Comparison of ENCODE assay signal across 24 cellular contexts in genomic region chr1:44245066-44245465, GRCh38. TPM values are rescaled to one million over a fixed set of nuclear protein-coding genes. Genes with fewer than 3 reads are reported as not detected.
DNase-seq lines count a peak whose midpoint lies in the region; ATAC-seq, FAIRE-seq and TF ChIP-seq lines count a peak whose summit lies in the region.
"Had no signal": no experiment of that assay in that cellular context is flagged by ENCODE, and none has a peak within 500 bp of the region (broad histone marks: within the 10 kb centered on the region; RNA-seq: fewer than 3 reads in every experiment).

No MANE protein-coding gene starts in this region.

- no peak overlapping the region for H2BK12ac ChIP-seq in neuronal stem cell (ENCODE audit: low read length)

- no peak overlapping the region for H3K4ac ChIP-seq in neuronal stem cell (ENCODE audit: low read length)

- H3K9me3 Mint-ChIP-seq in endodermal cell: no peaks in the 10 kb centered on the region
- H3K9me3 Mint-ChIP-seq: CD4-positive, alpha-beta memory T cell had no signal

- no peak overlapping the region for H2BK5ac ChIP-seq in neuronal stem cell (ENCODE audit: low read length)

- H3K36me3 ChIP-seq in HEK293 (ENCODE audit: control insufficient read depth in 2 of 2, insufficient read depth in 1 of 2, low read length in 2 of 2): peaks cover 0 to 64% of the 10 kb centered on the region in 2 experiments; a peak in 1 of 3 replicates
- peaks cover 27% of the 10 kb centered on the region for H3K36me3 ChIP-seq in endodermal cell (ENCODE audit: control insufficient read depth, insufficient read depth, low read length)
- peaks cover 3 to 28% of the 10 kb centered on the region in 2 donors for H3K36me3 ChIP-seq in neuronal stem cell (replicated peaks in 1 of 2; ENCODE audit: control insufficient read depth in 2 of 2, insufficient read depth in 2 of 2, low read length in 2 of 2)

- H3K9me3 ChIP-seq in HEK293 (ENCODE audit: control insufficient read depth, insufficient read depth, low read depth, low read length): no peaks in the 10 kb centered on the region
- no peaks in the 10 kb centered on the region for H3K9me3 ChIP-seq in endodermal cell (ENCODE audit: control insufficient read depth, low read length)
- H3K9me3 ChIP-seq in neuronal stem cell (replicated peaks in 1 of 2; ENCODE audit: control insufficient read depth in 2 of 2, insufficient read depth in 1 of 2, low read depth in 1 of 2, low read length in 2 of 2): no peaks in the 10 kb centered on the region

- H3K4me1 ChIP-seq in HEK293 (ENCODE audit: control insufficient read depth, insufficient read depth, low read length): no peaks in the 10 kb centered on the region; the same call in 1 of the 2 replicates
- H3K4me1 ChIP-seq in endodermal cell (ENCODE audit: control insufficient read depth, insufficient read depth, low read length): peaks cover 25% of the 10 kb centered on the region
- peaks cover 19 to 51% of the 10 kb centered on the region in 2 donors for H3K4me1 ChIP-seq in neuronal stem cell (ENCODE audit: control insufficient read depth in 2 of 2, insufficient read depth in 1 of 2, low read depth in 1 of 2, low read length in 2 of 2)

- no peak for TF ChIP-seq CTCF in HEK293 (tag by site-specific recombination; IDR thresholded peaks at IDR 0.05)
- no peak for TF ChIP-seq CTCF in endodermal cell (conservative IDR thresholded peaks at IDR 0.05)

- FAIRE-seq in GM12891 (lab: Jason Lieb, UNC): no peak
- FAIRE-seq: GM12878 had no signal

- H2AK5ac ChIP-seq in neuronal stem cell (ENCODE audit: low read depth, low read length): no peak overlapping the region

- no peaks in the 10 kb centered on the region for H3K27me3 Mint-ChIP-seq in endodermal cell (ENCODE audit: insufficient read depth)
- H3K27me3 Mint-ChIP-seq: CD4-positive, alpha-beta memory T cell had no signal

- peaks cover 58% of the 10 kb centered on the region for H3K4me1 Mint-ChIP-seq in endodermal cell

- H3K79me1 ChIP-seq in neuronal stem cell (ENCODE audit: low read depth, low read length): peaks cover 6% of the 10 kb centered on the region

- H3K4me2 ChIP-seq in neuronal stem cell (ENCODE audit: insufficient read depth, low read length, poor library complexity, severe bottlenecking): no peak overlapping the region
- H3K4me2 ChIP-seq: KMS-11 had no signal

- 78 to 87% methylated on average over 9 to 10 of the region's 10 CpGs for WGBS in endodermal cell (ENCODE audit: insufficient coverage in 1 of 2, insufficient read length in 1 of 2), 2 experiments
- no CpG with 5 or more reads among the region's 10 CpGs for WGBS in neuronal stem cell (ENCODE audit: extremely low coverage in 2 of 2, insufficient read length in 2 of 2, insufficient replicate concordance in 1 of 2), 2 donors

- H3K27ac ChIP-seq in HEK293 (ENCODE audit: extremely low read depth, low read depth, low read length): no peak overlapping the region
- no peak overlapping the region for H3K27ac ChIP-seq in endodermal cell (ENCODE audit: low read depth, low read length)
- H3K27ac ChIP-seq in neuronal stem cell (replicated peaks; ENCODE audit: low read length): no peak overlapping the region
- H3K27ac ChIP-seq: KMS-11, RWPE1 had no signal

- peaks cover 24% of the 10 kb centered on the region for H3K36me3 Mint-ChIP-seq in endodermal cell (ENCODE audit: low read depth)

- no peak overlapping the region for H3K14ac ChIP-seq in neuronal stem cell (ENCODE audit: low read length)

- ATAC-seq in HG02840 (IDR thresholded peaks at IDR 0.05; ENCODE audit: low FRiP score, unreplicated experiment) (no peak), HG03378 (IDR thresholded peaks at IDR 0.05; ENCODE audit: unreplicated experiment) (no peak)
- ATAC-seq: GM12878 had no signal

- no peak for TF ChIP-seq POLR2A in GM12891 (IDR thresholded peaks at IDR 0.05; ENCODE audit: low read depth, low read length)

- CTCF ChIA-PET in HEK293 (lab: Yijun Ruan, JAX): interaction anchor here (0.5 kb wide), 1 partner anchor 11 kb away, joined by 5 read pairs; no protein-coding TSS in a partner anchor

- H3K4me3 Mint-ChIP-seq in endodermal cell: no peak overlapping the region
- H3K4me3 Mint-ChIP-seq: CD4-positive, alpha-beta memory T cell had no signal

- H4K91ac ChIP-seq in neuronal stem cell (ENCODE audit: low read depth, low read length, poor library complexity): no peak overlapping the region

- H2BK15ac ChIP-seq in neuronal stem cell (ENCODE audit: low read length): no peak overlapping the region

- H3K23ac ChIP-seq in neuronal stem cell (ENCODE audit: low read depth, low read length, poor library complexity): no peak overlapping the region

- peak overlapping the region; percentile 2 for H3K27ac Mint-ChIP-seq in endodermal cell

- H3K9ac ChIP-seq in endodermal cell (ENCODE audit: extremely low read depth, low read length, poor library complexity, severe bottlenecking) (no peak overlapping the region), neuronal stem cell (ENCODE audit: low read depth, low read length, poor library complexity) (no peak overlapping the region)
- H3K9ac ChIP-seq: KMS-11 had no signal

- H2AFZ ChIP-seq in neuronal stem cell (ENCODE audit: low read length): no peak overlapping the region

- H3K18ac ChIP-seq in neuronal stem cell (ENCODE audit: low read length): peak overlapping the region; percentile 30

- H3K27me3 ChIP-seq in endodermal cell (ENCODE audit: control insufficient read depth, insufficient read depth, low read length, poor library complexity, severe bottlenecking) (no peaks in the 10 kb centered on the region), neuronal stem cell (ENCODE audit: control insufficient read depth in 3 of 3, insufficient read depth in 3 of 3, low read depth in 1 of 3, low read length in 3 of 3) (no peaks in the 10 kb centered on the region)

- POLR2A ChIA-PET in HEK293 (lab: Yijun Ruan, JAX): no interaction called here

- no peak overlapping the region for H2BK120ac ChIP-seq in neuronal stem cell (ENCODE audit: low read depth, low read length)

- H4K8ac ChIP-seq in neuronal stem cell (ENCODE audit: low read depth, low read length): no peak overlapping the region

- H3K4me3 ChIP-seq in HEK293 (ENCODE audit: low read depth, low read length) (no peak overlapping the region), endodermal cell (ENCODE audit: low read length) (no peak overlapping the region), neuronal stem cell (ENCODE audit: low read length in 2 of 2) (no peak overlapping the region)
- H3K4me3 ChIP-seq: GM12878 had no signal

- DNase-seq in NCI-H1092 treated with DMSO at 0.1 percent for 48 hours (lab: John Stamatoyannopoulos, UW): peak; percentile 85
- DNase-seq in endodermal cell: no peak
- no peak for DNase-seq in neuronal stem cell (ENCODE audit: low spot score)
- no peak for DNase-seq in GM12891 (ENCODE audit: insufficient read length, low spot score)
- DNase-seq: C1 segment of cervical spinal cord; CD4-positive, alpha-beta memory T cell; COR-L47; DMS53; GOT3; HCEC 1CT; MM.1S; NCI-H1048; NCI-H2029; NCI-H446; NCI-H524 treated with DMSO at 0.1 percent for 48 hours; NCI-H82; SHP77; T-helper 1 cell had no signal

TF ChIP-seq in HEK293, 187 proteins besides CTCF, POLR2A, EP300 and RAD21:
- TF ChIP-seq EGR2 (tag by site-specific recombination; IDR thresholded peaks at IDR 0.05; ENCODE audit: low read depth) (peak; percentile 90), ZIC2 (tag by site-specific recombination; IDR thresholded peaks at IDR 0.05) (peak; percentile 36; the same call in 1 of the 2 replicates), ZFHX2 (tag by site-specific recombination; conservative IDR thresholded peaks at IDR 0.05) (peak; percentile 80), TCF7L2 (IDR thresholded peaks at IDR 0.05; ENCODE audit: borderline replicate concordance, low read depth, low read length) (no peak)

TF ChIP-seq in GM12891, 5 proteins besides CTCF, POLR2A, EP300 and RAD21:
- no peak for TF ChIP-seq POU2F2 (IDR thresholded peaks at IDR 0.05; ENCODE audit: low read depth, low read length)
- TF ChIP-seq PAX5 (IDR thresholded peaks at IDR 0.05; ENCODE audit: insufficient read depth, low read length, severe bottlenecking): no peak
- no peak for TF ChIP-seq POLR2AphosphoS5 (IDR thresholded peaks at IDR 0.05; ENCODE audit: low read depth, low read length)
- no peak for TF ChIP-seq SPI1 (IDR thresholded peaks at IDR 0.05; ENCODE audit: low read depth, low read length)
- no peak for TF ChIP-seq TAF1 (IDR thresholded peaks at IDR 0.05; ENCODE audit: low read depth, low read length)

RNA-seq across cellular contexts. Expression of gene DMAP1, which starts 31.8 kb away (rescaled TPM):
- total RNA-seq in endodermal cell: 10 to 100 TPM; 49.1 to 53.8 TPM
- 46.9 TPM for polyA plus RNA-seq in endodermal cell (2013, experiment 1 of 2)
- polyA plus RNA-seq in endodermal cell (2013, experiment 2 of 2): 39.5 TPM
- polyA plus RNA-seq in neuronal stem cell (2013, experiment 1 of 2): 31.9 TPM
- 31.3 TPM for polyA plus RNA-seq in neuronal stem cell (2013, experiment 2 of 2)
- polyA plus RNA-seq in GM12891 (2012; ENCODE audit: low read depth, missing spikeins): 29.7 TPM
